Comparison of ENCODE assay signal across 28 cellular contexts in genomic region chr5:170867825-170868224, GRCh38.
"Had no signal": no experiment of that assay in that cellular context is flagged by ENCODE, and none has a peak within 500 bp of the region (broad histone marks: within the 10 kb centered on the region; RNA-seq: fewer than 3 reads in every experiment).

No MANE protein-coding gene starts in this region.

- H3K9me3 Mint-ChIP-seq: stimulated activated effector memory CD8-positive, alpha-beta T cell treated with anti-CD3 and anti-CD28 coated beads, Interleukin-12 subunit alpha, Interleukin-12 subunit beta, amount 100 ng/mL, for 72 hours; type B pancreatic cell had no signal

- FAIRE-seq: pancreas, small intestine had no signal

- H3K27ac ChIP-seq: neutrophil, pancreas, psoas muscle, right lobe of liver, sigmoid colon, suprapubic skin, testis, tibial artery, transverse colon, upper lobe of right lung, uterus had no signal

- H3K4me3 Mint-ChIP-seq: naive thymus-derived CD8-positive, alpha-beta T cell; natural killer cell treated with Interleukin-12 subunit alpha and Interleukin-12 subunit beta and Interleukin-15 and Interleukin-18, amount 100 ng/mL, for 72 hours; nephron progenitor cell; neural crest cell; stimulated activated effector memory CD8-positive, alpha-beta T cell treated with anti-CD3 and anti-CD28 coated beads, Interleukin-12 subunit alpha, Interleukin-12 subunit beta, amount 100 ng/mL, for 72 hours; stimulated activated naive B cell treated with anti-CD40 and anti-IgM and Interleukin-4, amounts not matched to agents 10 μg/mL and 1 μg/mL and 100 μg/mL, for 72 hours; stimulated activated naive CD8-positive, alpha-beta T cell treated with anti-CD3 and anti-CD28 coated beads, Interleukin-15, amount 100 ng/mL, for 72 hours; type B pancreatic cell had no signal

- H3K4me3 ChIP-seq: pancreas, psoas muscle, right lobe of liver, sigmoid colon, suprapubic skin, testis, tibial artery, transverse colon, upper lobe of right lung, uterus had no signal

- H3K4me1 Mint-ChIP-seq: stimulated activated effector memory CD8-positive, alpha-beta T cell treated with anti-CD3 and anti-CD28 coated beads, Interleukin-12 subunit alpha, Interleukin-12 subunit beta, amount 100 ng/mL, for 72 hours; stimulated activated naive B cell treated with anti-CD40 and anti-IgM and Interleukin-4, amounts not matched to agents 10 μg/mL and 1 μg/mL and 100 μg/mL, for 72 hours; stimulated activated naive CD8-positive, alpha-beta T cell treated with anti-CD3 and anti-CD28 coated beads, Interleukin-15, amount 100 ng/mL, for 72 hours had no signal

- H3K36me3 Mint-ChIP-seq: stimulated activated effector memory CD8-positive, alpha-beta T cell treated with anti-CD3 and anti-CD28 coated beads, Interleukin-12 subunit alpha, Interleukin-12 subunit beta, amount 100 ng/mL, for 72 hours; stimulated activated naive B cell treated with anti-CD40 and anti-IgM and Interleukin-4, amounts not matched to agents 10 μg/mL and 1 μg/mL and 100 μg/mL, for 72 hours had no signal

- H3K4me1 ChIP-seq: psoas muscle, right lobe of liver, testis, upper lobe of right lung, uterus had no signal

- H3K9me3 ChIP-seq: neutrophil, pancreas, psoas muscle, right lobe of liver, sigmoid colon, suprapubic skin, testis, tibial artery, uterus had no signal

- DNase-seq: naive thymus-derived CD8-positive, alpha-beta T cell; nephron progenitor cell; nucleus accumbens; pancreas; psoas muscle; right cardiac atrium; right lobe of liver; sigmoid colon; small intestine; stimulated activated CD4-positive, alpha-beta T cell treated with anti-CD3 and anti-CD28 coated beads, Interleukin-15, amount 100 ng/mL, for 24 hours; stimulated activated CD4-positive, alpha-beta T cell treated with anti-CD3 and anti-CD28 coated beads, Interleukin-2, amount 100 ng/mL, for 24 hours; stimulated activated CD4-positive, alpha-beta T cell treated with anti-CD3 and anti-CD28 coated beads, Interleukin-2, amount 100 ng/mL, for 48 hours; stimulated activated CD4-positive, alpha-beta T cell treated with anti-CD3 and anti-CD28 coated beads, Interleukin-4, amount 100 ng/mL, for 24 hours; stimulated activated naive B cell treated with anti-CD40 and anti-IgM and Interleukin-4, amounts not matched to agents 10 μg/mL and 1 μg/mL and 100 μg/mL, for 72 hours; stimulated activated naive CD8-positive, alpha-beta T cell treated with anti-CD3 and anti-CD28 coated beads, Interleukin-15, amount 100 ng/mL, for 72 hours; stimulated activated naive CD8-positive, alpha-beta T cell treated with anti-CD3 and anti-CD28 coated beads, Interleukin-15, Interleukin-2, amounts not matched to agents 100 U/mL and 50 U/mL, for 24 hours; substantia nigra; testis; tibial artery; transverse colon; upper lobe of right lung; uterus had no signal

- H3K27me3 ChIP-seq: pancreas, right lobe of liver, sigmoid colon, suprapubic skin, testis, tibial artery, transverse colon, upper lobe of right lung, uterus had no signal

- H3K36me3 ChIP-seq: neutrophil, pancreas, right lobe of liver, sigmoid colon, suprapubic skin, tibial artery, transverse colon, upper lobe of right lung, uterus had no signal

- H3K27ac Mint-ChIP-seq: naive thymus-derived CD8-positive, alpha-beta T cell; natural killer cell treated with Interleukin-12 subunit alpha and Interleukin-12 subunit beta and Interleukin-15 and Interleukin-18, amount 100 ng/mL, for 72 hours; nephron progenitor cell; stimulated activated effector memory CD8-positive, alpha-beta T cell treated with anti-CD3 and anti-CD28 coated beads, Interleukin-12 subunit alpha, Interleukin-12 subunit beta, amount 100 ng/mL, for 72 hours; stimulated activated naive B cell treated with anti-CD40 and anti-IgM and Interleukin-4, amounts not matched to agents 10 μg/mL and 1 μg/mL and 100 μg/mL, for 72 hours; stimulated activated naive CD8-positive, alpha-beta T cell treated with anti-CD3 and anti-CD28 coated beads, Interleukin-15, amount 100 ng/mL, for 72 hours; type B pancreatic cell had no signal

- ATAC-seq: naive thymus-derived CD8-positive, alpha-beta T cell; natural killer cell treated with Interleukin-12 subunit alpha and Interleukin-12 subunit beta and Interleukin-15 and Interleukin-18, amount 100 ng/mL, for 72 hours; pancreas; psoas muscle; right cardiac atrium; right lobe of liver; stimulated activated effector memory CD8-positive, alpha-beta T cell treated with anti-CD3 and anti-CD28 coated beads, Interleukin-12 subunit alpha, Interleukin-12 subunit beta, amount 100 ng/mL, for 72 hours; stimulated activated naive B cell treated with anti-CD40 and anti-IgM and Interleukin-4, amounts not matched to agents 10 μg/mL and 1 μg/mL and 100 μg/mL, for 72 hours; stimulated activated naive CD8-positive, alpha-beta T cell treated with anti-CD3 and anti-CD28 coated beads, Interleukin-15, amount 100 ng/mL, for 72 hours; stimulated activated naive CD8-positive, alpha-beta T cell treated with anti-CD3 and anti-CD28 coated beads, Interleukin-15, Interleukin-2, amounts not matched to agents 100 U/mL and 50 U/mL, for 24 hours; upper lobe of right lung had no signal
